Comparison of ENCODE assay signal across 28 cellular contexts in genomic region chr12:40039598-40039997, GRCh38.
"Had no signal": no experiment of that assay in that cellular context is flagged by ENCODE, and none has a peak within 500 bp of the region (broad histone marks: within the 10 kb centered on the region; RNA-seq: fewer than 3 reads in every experiment).

No MANE protein-coding gene starts in this region.

- FAIRE-seq: urothelium cell line had no signal

- H3K27me3 ChIP-seq: stomach, suprapubic skin, testis, thyroid gland, tibial artery, tibial nerve, transverse colon, upper lobe of left lung, upper lobe of right lung, uterus, vagina had no signal

- H3K9me3 ChIP-seq: stomach, suprapubic skin, testis, thoracic aorta, thyroid gland, tibial artery, tibial nerve, transverse colon, upper lobe of left lung, upper lobe of right lung, uterus, vagina had no signal

- DNase-seq: stimulated activated CD4-positive, alpha-beta T cell treated with anti-CD3 and anti-CD28 coated beads, Interleukin-2, amount 100 ng/mL, for 48 hours; stimulated activated CD4-positive, alpha-beta T cell treated with anti-CD3 and anti-CD28 coated beads, Interleukin-4, amount 100 ng/mL, for 1 hour; stimulated activated CD4-positive, alpha-beta T cell treated with anti-CD3 and anti-CD28 coated beads, Interleukin-4, amount 100 ng/mL, for 24 hours; stimulated activated CD4-positive, alpha-beta T cell treated with anti-CD3 and anti-CD28 coated beads, Interleukin-4, amount 100 ng/mL, for 4 hours; stimulated activated CD8-positive, alpha-beta memory T cell treated with anti-CD3 and anti-CD28 coated beads, Interleukin-4, amount 100 ng/mL, for 48 hours; stimulated activated naive B cell treated with anti-CD40 and anti-IgM and Interleukin-4, amounts not matched to agents 10 μg/mL and 1 μg/mL and 100 μg/mL, for 72 hours; stimulated activated naive CD4-positive, alpha-beta T cell; stimulated activated naive CD4-positive, alpha-beta T cell treated with Interleukin-2 at 50 U/mL for 16 hours; stimulated activated naive CD8-positive, alpha-beta T cell treated with anti-CD3 and anti-CD28 coated beads, Interleukin-15, amount 100 ng/mL, for 72 hours; stimulated activated naive CD8-positive, alpha-beta T cell treated with anti-CD3 and anti-CD28 coated beads, Interleukin-15, Interleukin-2, amounts not matched to agents 100 U/mL and 50 U/mL, for 24 hours; stomach; thyroid gland; tibial artery; transverse colon; trophoblast cell; upper lobe of left lung; upper lobe of right lung; uterus had no signal

- H3K36me3 Mint-ChIP-seq: stimulated activated effector memory CD8-positive, alpha-beta T cell treated with anti-CD3 and anti-CD28 coated beads, Interleukin-12 subunit alpha, Interleukin-12 subunit beta, amount 100 ng/mL, for 72 hours; type B pancreatic cell had no signal

- H3K36me3 ChIP-seq: stomach, suprapubic skin, thoracic aorta, thyroid gland, tibial artery, tibial nerve, transverse colon, upper lobe of left lung, upper lobe of right lung, uterus, vagina had no signal

- H3K27ac Mint-ChIP-seq: stimulated activated effector memory CD8-positive, alpha-beta T cell treated with anti-CD3 and anti-CD28 coated beads, Interleukin-12 subunit alpha, Interleukin-12 subunit beta, amount 100 ng/mL, for 72 hours; stimulated activated memory B cell treated with anti-CD40 and anti-IgM and Interleukin-4, amounts not matched to agents 10 μg/mL and 1 μg/mL and 100 μg/mL, for 72 hours; stimulated activated naive B cell treated with anti-CD40 and anti-IgM and Interleukin-4, amounts not matched to agents 10 μg/mL and 1 μg/mL and 100 μg/mL, for 72 hours; stimulated activated naive CD8-positive, alpha-beta T cell treated with anti-CD3 and anti-CD28 coated beads, Interleukin-15, amount 100 ng/mL, for 72 hours; stimulated activated naive CD8-positive, alpha-beta T cell treated with anti-CD3 and anti-CD28 coated beads, Interleukin-15, Interleukin-2, amounts not matched to agents 100 ng/mL and 50 ng/mL, for 24 hours; type B pancreatic cell had no signal

- ATAC-seq: stimulated activated effector memory CD8-positive, alpha-beta T cell treated with anti-CD3 and anti-CD28 coated beads, Interleukin-12 subunit alpha, Interleukin-12 subunit beta, amount 100 ng/mL, for 72 hours; stimulated activated memory B cell treated with anti-CD40 and anti-IgM and Interleukin-4, amounts not matched to agents 10 μg/mL and 1 μg/mL and 100 μg/mL, for 72 hours; stimulated activated naive B cell treated with anti-CD40 and anti-IgM and Interleukin-4, amounts not matched to agents 10 μg/mL and 1 μg/mL and 100 μg/mL, for 72 hours; stimulated activated naive CD8-positive, alpha-beta T cell treated with anti-CD3 and anti-CD28 coated beads, Interleukin-15, amount 100 ng/mL, for 72 hours; stimulated activated naive CD8-positive, alpha-beta T cell treated with anti-CD3 and anti-CD28 coated beads, Interleukin-15, Interleukin-2, amounts not matched to agents 100 U/mL and 50 U/mL, for 24 hours; upper lobe of right lung had no signal

- H3K4me1 Mint-ChIP-seq: stimulated activated effector memory CD8-positive, alpha-beta T cell treated with anti-CD3 and anti-CD28 coated beads, Interleukin-12 subunit alpha, Interleukin-12 subunit beta, amount 100 ng/mL, for 72 hours; stimulated activated memory B cell treated with anti-CD40 and anti-IgM and Interleukin-4, amounts not matched to agents 10 μg/mL and 1 μg/mL and 100 μg/mL, for 72 hours; stimulated activated naive B cell treated with anti-CD40 and anti-IgM and Interleukin-4, amounts not matched to agents 10 μg/mL and 1 μg/mL and 100 μg/mL, for 72 hours had no signal

- H3K4me3 Mint-ChIP-seq: stimulated activated effector memory CD8-positive, alpha-beta T cell treated with anti-CD3 and anti-CD28 coated beads, Interleukin-12 subunit alpha, Interleukin-12 subunit beta, amount 100 ng/mL, for 72 hours; stimulated activated memory B cell treated with anti-CD40 and anti-IgM and Interleukin-4, amounts not matched to agents 10 μg/mL and 1 μg/mL and 100 μg/mL, for 72 hours; stimulated activated naive B cell treated with anti-CD40 and anti-IgM and Interleukin-4, amounts not matched to agents 10 μg/mL and 1 μg/mL and 100 μg/mL, for 72 hours; stimulated activated naive CD8-positive, alpha-beta T cell treated with anti-CD3 and anti-CD28 coated beads, Interleukin-15, amount 100 ng/mL, for 72 hours; stimulated activated naive CD8-positive, alpha-beta T cell treated with anti-CD3 and anti-CD28 coated beads, Interleukin-15, Interleukin-2, amounts not matched to agents 100 ng/mL and 50 ng/mL, for 24 hours; type B pancreatic cell had no signal

- H3K4me1 ChIP-seq: suprapubic skin, testis, thyroid gland, tibial nerve, transverse colon, upper lobe of left lung, upper lobe of right lung, uterus, vagina had no signal

- H3K9me3 Mint-ChIP-seq: stimulated activated effector memory CD8-positive, alpha-beta T cell treated with anti-CD3 and anti-CD28 coated beads, Interleukin-12 subunit alpha, Interleukin-12 subunit beta, amount 100 ng/mL, for 72 hours; stimulated activated memory B cell treated with anti-CD40 and anti-IgM and Interleukin-4, amounts not matched to agents 10 μg/mL and 1 μg/mL and 100 μg/mL, for 72 hours; stimulated activated naive B cell treated with anti-CD40 and anti-IgM and Interleukin-4, amounts not matched to agents 10 μg/mL and 1 μg/mL and 100 μg/mL, for 72 hours; stimulated activated naive CD8-positive, alpha-beta T cell treated with anti-CD3 and anti-CD28 coated beads, Interleukin-15, amount 100 ng/mL, for 72 hours; stimulated activated naive CD8-positive, alpha-beta T cell treated with anti-CD3 and anti-CD28 coated beads, Interleukin-15, Interleukin-2, amounts not matched to agents 100 ng/mL and 50 ng/mL, for 24 hours; type B pancreatic cell had no signal

- H3K4me3 ChIP-seq: stomach, suprapubic skin, testis, thoracic aorta, thyroid gland, tibial artery, tibial nerve, transverse colon, upper lobe of left lung, upper lobe of right lung, uterus, vagina had no signal

- H3K27ac ChIP-seq: stomach, suprapubic skin, testis, thoracic aorta, thyroid gland, tibial artery, tibial nerve, transverse colon, upper lobe of left lung, upper lobe of right lung, uterus, vagina had no signal

- H3K27me3 Mint-ChIP-seq: stimulated activated memory B cell treated with anti-CD40 and anti-IgM and Interleukin-4, amounts not matched to agents 10 μg/mL and 1 μg/mL and 100 μg/mL, for 72 hours; stimulated activated naive B cell treated with anti-CD40 and anti-IgM and Interleukin-4, amounts not matched to agents 10 μg/mL and 1 μg/mL and 100 μg/mL, for 72 hours; stimulated activated naive CD8-positive, alpha-beta T cell treated with anti-CD3 and anti-CD28 coated beads, Interleukin-15, amount 100 ng/mL, for 72 hours; stimulated activated naive CD8-positive, alpha-beta T cell treated with anti-CD3 and anti-CD28 coated beads, Interleukin-15, Interleukin-2, amounts not matched to agents 100 ng/mL and 50 ng/mL, for 24 hours; type B pancreatic cell had no signal
